ENCODE assay signal across 24 cellular contexts in genomic region chr1:30414851-30415165, GRCh38.
"Had no signal": no experiment of that assay in that cellular context is flagged by ENCODE, and none has a peak within 500 bp of the region (broad histone marks: within the 10 kb centered on the region; RNA-seq: fewer than 3 reads in every experiment).

No MANE protein-coding gene starts in this region.

- H3K27ac Mint-ChIP-seq: activated CD4-positive, alpha-beta T cell treated with anti-CD3 and anti-CD28 coated beads for 36 hours; activated naive CD8-positive, alpha-beta T cell; activated T-helper 17 cell treated with anti-CD3 and anti-CD28 coated beads, Interleukin-2, amount 50 U/mL, for 72 hours; naive thymus-derived CD4-positive, alpha-beta T cell; progenitor cell of endocrine pancreas; stimulated activated memory B cell treated with anti-CD40 and anti-IgM and Interleukin-4, amounts not matched to agents 10 μg/mL and 1 μg/mL and 100 μg/mL, for 72 hours; stimulated activated naive CD8-positive, alpha-beta T cell treated with anti-CD3 and anti-CD28 coated beads, Interleukin-15, amount 100 ng/mL, for 72 hours; type B pancreatic cell had no signal

- H3K36me3 ChIP-seq: left ventricle myocardium inferior, neutrophil, ovary had no signal

- H3K4me1 Mint-ChIP-seq: activated CD4-positive, alpha-beta T cell treated with anti-CD3 and anti-CD28 coated beads for 36 hours; activated T-helper 17 cell treated with anti-CD3 and anti-CD28 coated beads, Interleukin-2, amount 50 U/mL, for 72 hours; stimulated activated memory B cell treated with anti-CD40 and anti-IgM and Interleukin-4, amounts not matched to agents 10 μg/mL and 1 μg/mL and 100 μg/mL, for 72 hours; stimulated activated naive CD8-positive, alpha-beta T cell treated with anti-CD3 and anti-CD28 coated beads, Interleukin-15, amount 100 ng/mL, for 72 hours had no signal

- H3K27me3 ChIP-seq: neutrophil, ovary had no signal

- H3K9me3 Mint-ChIP-seq: activated T-cell treated with anti-CD3 and anti-CD28 coated beads, Interleukin-2, amount 50 U/mL, for 4 hours; activated T-helper 17 cell treated with anti-CD3 and anti-CD28 coated beads, Interleukin-2, amount 50 U/mL, for 72 hours; naive thymus-derived CD4-positive, alpha-beta T cell; stimulated activated memory B cell treated with anti-CD40 and anti-IgM and Interleukin-4, amounts not matched to agents 10 μg/mL and 1 μg/mL and 100 μg/mL, for 72 hours; stimulated activated naive CD8-positive, alpha-beta T cell treated with anti-CD3 and anti-CD28 coated beads, Interleukin-15, amount 100 ng/mL, for 72 hours; type B pancreatic cell had no signal

- H3K27ac ChIP-seq: epithelial cell of prostate, left ventricle myocardium inferior, neutrophil, ovary had no signal

- H3K4me3 ChIP-seq: left ventricle myocardium inferior, ovary had no signal

- H3K4me3 Mint-ChIP-seq: activated CD4-positive, alpha-beta T cell treated with anti-CD3 and anti-CD28 coated beads for 36 hours; activated naive CD8-positive, alpha-beta T cell; activated T-cell treated with anti-CD3 and anti-CD28 coated beads, Interleukin-2, amount 50 U/mL, for 4 hours; activated T-helper 17 cell treated with anti-CD3 and anti-CD28 coated beads, Interleukin-2, amount 50 U/mL, for 72 hours; naive thymus-derived CD4-positive, alpha-beta T cell; stimulated activated memory B cell treated with anti-CD40 and anti-IgM and Interleukin-4, amounts not matched to agents 10 μg/mL and 1 μg/mL and 100 μg/mL, for 72 hours; stimulated activated naive CD8-positive, alpha-beta T cell treated with anti-CD3 and anti-CD28 coated beads, Interleukin-15, amount 100 ng/mL, for 72 hours; type B pancreatic cell had no signal

- DNase-seq: activated CD4-positive, alpha-beta T cell treated with anti-CD3 and anti-CD28 coated beads for 36 hours; activated CD4-positive, alpha-beta T cell treated with anti-CD3 and anti-CD28 coated beads, Interleukin-2, amount 50 U/mL, for 4 hours; activated CD4-positive, CD25-positive, alpha-beta regulatory T cell; activated T-cell treated with anti-CD3 and anti-CD28 coated beads, Interleukin-2, amount 50 U/mL, for 4 hours; anterior cingulate cortex; effector CD8-positive, alpha-beta T cell; glutamatergic neuron; left ventricle myocardium inferior; midbrain; naive thymus-derived CD4-positive, alpha-beta T cell; small intestine; stimulated activated CD4-positive, alpha-beta T cell treated with anti-CD3 and anti-CD28 coated beads, Interleukin-1b, Interleukin-23, amount 100 ng/mL, for 48 hours; stimulated activated CD4-positive, alpha-beta T cell treated with anti-CD3 and anti-CD28 coated beads, Interleukin-4, amount 100 ng/mL, for 4 hours; stimulated activated naive CD8-positive, alpha-beta T cell treated with anti-CD3 and anti-CD28 coated beads, Interleukin-15, amount 100 ng/mL, for 72 hours; substantia nigra had no signal

- H3K36me3 Mint-ChIP-seq: activated naive CD8-positive, alpha-beta T cell; naive thymus-derived CD4-positive, alpha-beta T cell; stimulated activated memory B cell treated with anti-CD40 and anti-IgM and Interleukin-4, amounts not matched to agents 10 μg/mL and 1 μg/mL and 100 μg/mL, for 72 hours; type B pancreatic cell had no signal

- ATAC-seq: activated CD4-positive, alpha-beta T cell treated with anti-CD3 and anti-CD28 coated beads for 36 hours; activated T-cell treated with anti-CD3 and anti-CD28 coated beads, Interleukin-2, amount 50 U/mL, for 4 hours; activated T-helper 17 cell treated with anti-CD3 and anti-CD28 coated beads, Interleukin-2, amount 50 U/mL, for 72 hours; naive thymus-derived CD4-positive, alpha-beta T cell; sciatic nerve; stimulated activated memory B cell treated with anti-CD40 and anti-IgM and Interleukin-4, amounts not matched to agents 10 μg/mL and 1 μg/mL and 100 μg/mL, for 72 hours; stimulated activated naive CD8-positive, alpha-beta T cell treated with anti-CD3 and anti-CD28 coated beads, Interleukin-15, amount 100 ng/mL, for 72 hours had no signal

- H3K4me1 ChIP-seq: left ventricle myocardium inferior had no signal

- H3K9me3 ChIP-seq: left ventricle myocardium inferior, neutrophil, ovary had no signal
